ENCODE assay signal across 12 cellular contexts in genomic region chr22:29587938-29588699, GRCh38. TPM values are rescaled to one million over a fixed set of nuclear protein-coding genes. Genes with fewer than 3 reads are reported as not detected.
DNase-seq lines count a peak whose midpoint lies in the region; ATAC-seq and TF ChIP-seq lines count a peak whose summit lies in the region.
"Had no signal": no experiment of that assay in that cellular context is flagged by ENCODE, and none has a peak within 500 bp of the region (broad histone marks: within the 10 kb centered on the region; RNA-seq: fewer than 3 reads in every experiment).

No MANE protein-coding gene starts in this region.

- peak overlapping the region in 1 of 2 experiments; percentile 53; a peak in 2 of 4 replicates for H4K8ac ChIP-seq in IMR-90 (ENCODE audit: low read depth in 2 of 2, low read length in 2 of 2)

- in situ Hi-C loops in IMR-90 (cut with MboI; ENCODE audit: low sequenced_read_pairs): no loop called here
- in situ Hi-C loops in astrocyte of the spinal cord (cut with HindIII; ENCODE audit: low sequenced_read_pairs): no loop called here

- H3K27ac Mint-ChIP-seq in osteocyte (ENCODE audit: unreplicated experiment): no peak overlapping the region

- DNase-seq in AG09319 (ENCODE audit: extremely low read depth, low read depth) (peak; percentile 75), IMR-90 (peak; percentile 92), astrocyte of the spinal cord (ENCODE audit: low read depth, low spot score) (peak; percentile 80), kidney tubule cell (ENCODE audit: low spot score) (peak; percentile 81), osteocyte (ENCODE audit: extremely low spot score, unreplicated experiment) (no peak)
- no peak for DNase-seq in stimulated activated naive CD4-positive, alpha-beta T cell (lab: John Stamatoyannopoulos, UW)
- DNase-seq: activated CD4-positive, alpha-beta T cell treated with anti-CD3 and anti-CD28 coated beads for 1 hour; Caco-2; NCI-H1092 treated with DMSO at 0.1 percent for 48 hours had no signal

- H3K4ac ChIP-seq in IMR-90 (ENCODE audit: low read depth, low read length): peak overlapping the region; percentile 18; the same call in 1 of the 2 replicates

- no peak overlapping the region for H3K56ac ChIP-seq in IMR-90 (ENCODE audit: extremely low read depth, insufficient read depth, low read length)

- no peak overlapping the region for H3K18ac ChIP-seq in IMR-90 (ENCODE audit: low read depth, low read length)

- H3K79me1 ChIP-seq in IMR-90 (ENCODE audit: low read depth in 1 of 2, low read length in 2 of 2): no peaks in the 10 kb centered on the region; a peak in 1 of 4 replicates

- H3K27me3 ChIP-seq in IMR-90 (ENCODE audit: control insufficient read depth, insufficient read depth, low read length): no peaks in the 10 kb centered on the region
- H3K27me3 ChIP-seq in gastroesophageal sphincter: no peaks in the 10 kb centered on the region

- H2BK20ac ChIP-seq in IMR-90 (ENCODE audit: low read depth, low read length): peak overlapping the region; percentile 43; the same call in 1 of the 2 replicates

- intact Hi-C loops in IMR-90 (cut with micrococcal nuclease): no loop called here

- peak; percentile 84 for ATAC-seq in IMR-90 (ENCODE audit: low read depth)
- no peak for ATAC-seq in HG03378 (IDR thresholded peaks at IDR 0.05; ENCODE audit: unreplicated experiment)
- ATAC-seq in gastroesophageal sphincter: no peak

- dilution Hi-C loops in IMR-90 (cut with HindIII; ENCODE audit: low sequenced_read_pairs, unreplicated experiment): no loop called here

- H2BK120ac ChIP-seq in IMR-90 (ENCODE audit: low read depth, low read length): peak overlapping the region; percentile 18; the same call in 1 of the 2 replicates

- H3K4me1 ChIP-seq in IMR-90 (ENCODE audit: control insufficient read depth, insufficient read depth, low read length) (peaks cover 3% of the 10 kb centered on the region; the same call in 1 of the 2 replicates), gastroesophageal sphincter (no peaks in the 10 kb centered on the region)
- H3K4me1 ChIP-seq: Caco-2, prostate gland had no signal

- H3K36me3 ChIP-seq in IMR-90 (ENCODE audit: control insufficient read depth, insufficient read depth, low read length) (no peaks in the 10 kb centered on the region), gastroesophageal sphincter (no peaks in the 10 kb centered on the region)
- H3K36me3 ChIP-seq: prostate gland had no signal

- no peaks in the 10 kb centered on the region for H3K9me3 Mint-ChIP-seq in osteocyte (ENCODE audit: unreplicated experiment)

- CTCF ChIA-PET in IMR-90 (lab: Yijun Ruan, JAX): no interaction called here

- H3K4me2 ChIP-seq in IMR-90 (ENCODE audit: low read depth, low read length): no peak overlapping the region

- 40% methylated on average over 3 of the region's 9 CpGs; no CpG with 5 or more reads in 1 of the 2 experiments for WGBS in IMR-90 (ENCODE audit: extremely low coverage in 2 of 2, insufficient read length in 1 of 2), 2 experiments
- 71 to 73% methylated on average over 3 to 8 of the region's 9 CpGs for WGBS in gastroesophageal sphincter (ENCODE audit: low coverage in 1 of 2), 2 donors

- peak overlapping the region; percentile 73 for H2AFZ ChIP-seq in IMR-90 (replicated peaks; ENCODE audit: low read length, poor library complexity)

- H3K4me1 Mint-ChIP-seq in osteocyte (ENCODE audit: unreplicated experiment): peaks cover 3% of the 10 kb centered on the region

- TF ChIP-seq RAD21 in IMR-90 (IDR thresholded peaks at IDR 0.05; ENCODE audit: low read length): no peak

- no peak overlapping the region for H3K4me3 ChIP-seq in IMR-90 (ENCODE audit: insufficient read depth, low read depth, low read length)
- no peak overlapping the region for H3K4me3 ChIP-seq in astrocyte of the spinal cord (ENCODE audit: low read depth, low read length)
- H3K4me3 ChIP-seq in gastroesophageal sphincter: no peak overlapping the region
- H3K4me3 ChIP-seq: prostate gland had no signal

- peaks cover 13% of the 10 kb centered on the region for H3K9me1 ChIP-seq in IMR-90 (ENCODE audit: insufficient read depth, low read length)

- TF ChIP-seq CTCF in AG09319 (IDR thresholded peaks at IDR 0.05; ENCODE audit: low read depth, low read length) (no peak), IMR-90 (conservative IDR thresholded peaks at IDR 0.05; ENCODE audit: low read depth, low read length) (no peak), astrocyte of the spinal cord (IDR thresholded peaks at IDR 0.05; ENCODE audit: low read depth, low read length) (no peak), osteocyte (IDR thresholded peaks at IDR 0.05) (no peak), gastroesophageal sphincter (IDR thresholded peaks at IDR 0.05) (no peak)

- no peaks in the 10 kb centered on the region for H3K27me3 Mint-ChIP-seq in osteocyte (ENCODE audit: unreplicated experiment)

- peak overlapping the region; percentile 52 for H2BK5ac ChIP-seq in IMR-90 (ENCODE audit: low read depth, low read length, poor library complexity, severe bottlenecking)

- no peak overlapping the region for H2BK15ac ChIP-seq in IMR-90 (ENCODE audit: low read depth, low read length)

- H3K9ac ChIP-seq in IMR-90 (ENCODE audit: low read depth, low read length): no peak overlapping the region

- no peak overlapping the region for H4K91ac ChIP-seq in IMR-90 (ENCODE audit: insufficient read depth, low read depth, low read length)

- no peaks in the 10 kb centered on the region for H4K20me1 ChIP-seq in IMR-90 (ENCODE audit: insufficient read depth, low read length)

- peak overlapping the region; percentile 60 for H2AK9ac ChIP-seq in IMR-90 (replicated peaks; ENCODE audit: low read depth, low read length, poor library complexity)

- POLR2A ChIA-PET in IMR-90 (lab: Charles Lee; ENCODE audit: unreplicated experiment): no interaction called here

- no peak overlapping the region; the same call in 1 of the 2 replicates for H2AK5ac ChIP-seq in IMR-90 (ENCODE audit: low read depth, low read length)

- BruUV-seq in IMR-90 (replicated peaks; lab: Mats Ljungman, UMichigan): no TSS peak

- no peak overlapping the region for H3K4me3 Mint-ChIP-seq in osteocyte (ENCODE audit: unreplicated experiment)

- H3K36me3 Mint-ChIP-seq in osteocyte (ENCODE audit: unreplicated experiment): no peaks in the 10 kb centered on the region

- TF ChIP-seq POLR2A in IMR-90 (IDR thresholded peaks at IDR 0.05; ENCODE audit: low read depth, low read length): no peak
- no peak for TF ChIP-seq POLR2A in gastroesophageal sphincter (IDR thresholded peaks at IDR 0.05)

- H3K27ac ChIP-seq in IMR-90 (ENCODE audit: insufficient read depth, low read length) (no peak overlapping the region; the same call in 1 of the 2 replicates), gastroesophageal sphincter (no peak overlapping the region)
- H3K27ac ChIP-seq: prostate gland had no signal

- no peak for TF ChIP-seq EP300 in gastroesophageal sphincter (IDR thresholded peaks at IDR 0.05)

- H3K23ac ChIP-seq in IMR-90 (ENCODE audit: low read depth, low read length): 0 out of 2 replicates have a peak overlapping the region, but pooled peaks have one; percentile 23

- H3K14ac ChIP-seq in IMR-90 (replicated peaks; ENCODE audit: low read depth, low read length): peak overlapping the region; percentile 13; the same call in 1 of the 2 replicates

- no peaks in the 10 kb centered on the region for H3K9me3 ChIP-seq in IMR-90 (ENCODE audit: control insufficient read depth, insufficient read depth, low read length)
- H3K9me3 ChIP-seq in gastroesophageal sphincter: no peaks in the 10 kb centered on the region
- H3K9me3 ChIP-seq: Caco-2, prostate gland had no signal

- no peak overlapping the region for H4K5ac ChIP-seq in IMR-90 (ENCODE audit: low read depth, low read length)

TF ChIP-seq in IMR-90, 13 proteins besides CTCF, POLR2A, EP300 and RAD21 (continues in another document):
- TF ChIP-seq SMC3 (IDR thresholded peaks at IDR 0.05; ENCODE audit: low read depth, low read length) (no peak), BHLHE40 (IDR thresholded peaks at IDR 0.05; ENCODE audit: low read depth, low read length) (peak; percentile 53; the same call in 1 of the 2 replicates), MAZ (IDR thresholded peaks at IDR 0.05; ENCODE audit: borderline replicate concordance, low read depth, low read length) (no peak), RFX5 (IDR thresholded peaks at IDR 0.05; ENCODE audit: low read depth, low read length) (no peak), ELK1 (IDR thresholded peaks at IDR 0.05; ENCODE audit: borderline replicate concordance, low read depth, low read length) (no peak), NFE2L2 (IDR thresholded peaks at IDR 0.05; ENCODE audit: low read depth, low read length) (no peak), FOS (IDR thresholded peaks at IDR 0.05; ENCODE audit: low read depth, low read length) (peak; percentile 52)

RNA-seq across cellular contexts. Expression of gene NIPSNAP1, which starts 7.2 kb away (rescaled TPM):
- total RNA-seq in IMR-90 (2012; rRNA removed): 61.4 and 68.3 TPM in 2 replicates
- polyA plus RNA-seq in IMR-90 (2012; rRNA removed): 64.6 and 69.7 TPM in 2 replicates
- polyA plus RNA-seq in IMR-90 (2012; cell fraction: cytosol; rRNA removed): 50.9 and 61.4 TPM in 2 replicates
- 47.0 and 55.4 TPM in 2 replicates for polyA plus RNA-seq in IMR-90 (2012; cell fraction: nucleus; rRNA removed; ENCODE audit: low replicate concordance)
- 47.3 and 49.3 TPM in 2 replicates for total RNA-seq in osteocyte
- total RNA-seq in gastroesophageal sphincter: 10 to 100 TPM in 2 of 4 donors, 1 to 10 TPM in 2; 8.3 to 11.7 (median 10.6) TPM

RNA-seq across cellular contexts. Expression of gene NF2, which starts 15.3 kb away (rescaled TPM):
- 151 and 181 TPM in 2 replicates for total RNA-seq in IMR-90 (2012; rRNA removed)
- 56.5 and 59.0 TPM in 2 replicates for polyA plus RNA-seq in IMR-90 (2012; rRNA removed)
- 34.7 and 46.5 TPM in 2 replicates for polyA plus RNA-seq in IMR-90 (2012; cell fraction: cytosol; rRNA removed)
- polyA plus RNA-seq in IMR-90 (2012; cell fraction: nucleus; rRNA removed; ENCODE audit: low replicate concordance): 36.3 and 38.6 TPM in 2 replicates
- total RNA-seq in osteocyte: 67.9 and 71.0 TPM in 2 replicates
- 10 to 100 TPM; 39.8 to 61.0 (median 45.1) TPM for total RNA-seq in gastroesophageal sphincter

RNA-seq across cellular contexts. Expression of gene THOC5, which starts 34.6 kb away (rescaled TPM):
- total RNA-seq in IMR-90 (2012; rRNA removed) (61.1 and 73.7 TPM in 2 replicates), osteocyte (57.4 and 60.0 TPM in 2 replicates), gastroesophageal sphincter (10 to 100 TPM; 46.0 to 91.4 (median 58.2) TPM)
- polyA plus RNA-seq in IMR-90 (2012; rRNA removed): 56.8 and 68.4 TPM in 2 replicates
- polyA plus RNA-seq in IMR-90 (2012; cell fraction: cytosol; rRNA removed): 32.1 and 46.9 TPM in 2 replicates
- polyA plus RNA-seq in IMR-90 (2012; cell fraction: nucleus; rRNA removed; ENCODE audit: low replicate concordance): 244 and 250 TPM in 2 replicates

Comparison
In these comparisons a context has a peak if more than half of its experiments do, and no peak if none do; other contexts are left out.
1. DNase-seq: peak in AG09319 (single experiment), IMR-90 (single experiment), astrocyte of the spinal cord (single experiment) and kidney tubule cell (single experiment); none in osteocyte (single experiment) and stimulated activated naive CD4-positive, alpha-beta T cell (0 of 6).